ENCODE assay signal across 8 cellular contexts in genomic region chr22:19448739-19449421, GRCh38. TPM values are rescaled to one million over a fixed set of nuclear protein-coding genes. Genes with fewer than 3 reads are reported as not detected.
A peak's percentile ranks its signal among the peaks of the same experiment; 100 is the strongest.
DNase-seq lines count a peak whose midpoint lies in the region; ATAC-seq and TF ChIP-seq lines count a peak whose summit lies in the region.

No MANE protein-coding gene starts in this region.

- CTCF ChIA-PET in activated naive CD4-positive, alpha-beta T cell treated with anti-CD3 and anti-CD28 coated beads for 36 hours (lab: Charles Lee), result no interaction called here

- H3K27ac Mint-ChIP-seq in activated naive CD4-positive, alpha-beta T cell treated with anti-CD3 and anti-CD28 coated beads for 36 hours, result peak overlapping the region; percentile 85
- no peak overlapping the region for H3K27ac Mint-ChIP-seq in osteocyte (ENCODE audit: unreplicated experiment)

- peaks cover 38% of the 10 kb centered on the region for H3K4me1 Mint-ChIP-seq in activated naive CD4-positive, alpha-beta T cell treated with anti-CD3 and anti-CD28 coated beads for 36 hours (ENCODE audit: low read depth)
- peaks cover 26% of the 10 kb centered on the region for H3K4me1 Mint-ChIP-seq in osteocyte (ENCODE audit: unreplicated experiment)

- DNase-seq in activated naive CD4-positive, alpha-beta T cell treated with anti-CD3 and anti-CD28 coated beads for 36 hours, result peak; percentile 92
- DNase-seq in osteocyte (ENCODE audit: extremely low spot score, unreplicated experiment) (no peak), DMS 273 (lab: John Stamatoyannopoulos, UW; ENCODE audit: unreplicated experiment) (no peak)

- ATAC-seq in HG02759 (IDR thresholded peaks at IDR 0.05; ENCODE audit: unreplicated experiment) (peak; percentile 30), GM21529 (IDR thresholded peaks at IDR 0.05; ENCODE audit: unreplicated experiment) (no peak), GM21723 (IDR thresholded peaks at IDR 0.05; ENCODE audit: unreplicated experiment) (no peak), GM18519 (IDR thresholded peaks at IDR 0.05; ENCODE audit: low FRiP score, unreplicated experiment) (no peak)

- peak overlapping the region; percentile 86 for H3K4me3 Mint-ChIP-seq in activated naive CD4-positive, alpha-beta T cell treated with anti-CD3 and anti-CD28 coated beads for 36 hours
- H3K4me3 Mint-ChIP-seq in osteocyte (ENCODE audit: unreplicated experiment), result peak overlapping the region; percentile 96

- no peaks in the 10 kb centered on the region for H3K9me3 Mint-ChIP-seq in activated naive CD4-positive, alpha-beta T cell treated with anti-CD3 and anti-CD28 coated beads for 36 hours
- H3K9me3 Mint-ChIP-seq in osteocyte (ENCODE audit: unreplicated experiment), result no peaks in the 10 kb centered on the region

- peak overlapping the region; percentile 83; the same call in 1 of the 2 replicates for H3K4me3 ChIP-seq in GM08714 (ENCODE audit: low read length)

- TF ChIP-seq CTCF in osteocyte (IDR thresholded peaks at IDR 0.05), result no peak

- intact Hi-C loops in activated naive CD4-positive, alpha-beta T cell treated with anti-CD3 and anti-CD28 coated beads for 36 hours (cut with micrococcal nuclease), result loop anchor here (1.0 to 5.0 kb wide), 4 partner anchors 30 to 340 kb away; partner anchors contain the start of genes CDC45 and UFD1

- peaks cover 26% of the 10 kb centered on the region for H3K36me3 Mint-ChIP-seq in activated naive CD4-positive, alpha-beta T cell treated with anti-CD3 and anti-CD28 coated beads for 36 hours (ENCODE audit: low read depth)
- H3K36me3 Mint-ChIP-seq in osteocyte (ENCODE audit: unreplicated experiment), result peaks cover 29% of the 10 kb centered on the region

- no peaks in the 10 kb centered on the region for H3K27me3 Mint-ChIP-seq in activated naive CD4-positive, alpha-beta T cell treated with anti-CD3 and anti-CD28 coated beads for 36 hours (ENCODE audit: low read depth)
- no peaks in the 10 kb centered on the region for H3K27me3 Mint-ChIP-seq in osteocyte (ENCODE audit: unreplicated experiment)

RNA-seq across cellular contexts. Expression of gene C22orf39, which starts 1.4 kb away (rescaled TPM):
- total RNA-seq in activated naive CD4-positive, alpha-beta T cell treated with anti-CD3 and anti-CD28 coated beads for 36 hours, result 10 to 100 TPM; 29.3 to 30.2 TPM
- total RNA-seq in osteocyte, result 29.0 and 30.1 TPM in 2 replicates

RNA-seq across cellular contexts. Expression of gene MRPL40, which starts 16.5 kb away (rescaled TPM):
- 10 to 100 TPM; 32.6 to 34.9 TPM for total RNA-seq in activated naive CD4-positive, alpha-beta T cell treated with anti-CD3 and anti-CD28 coated beads for 36 hours
- total RNA-seq in osteocyte, result 24.2 and 29.6 TPM in 2 replicates

RNA-seq across cellular contexts. Expression of gene HIRA, which starts 17.3 kb away (rescaled TPM):
- 10 to 100 TPM; 16.2 to 18.0 TPM for total RNA-seq in activated naive CD4-positive, alpha-beta T cell treated with anti-CD3 and anti-CD28 coated beads for 36 hours
- total RNA-seq in osteocyte, result 33.2 and 33.8 TPM in 2 replicates

RNA-seq across cellular contexts. Expression of gene UFD1, which starts 30.1 kb away (rescaled TPM):
- total RNA-seq in activated naive CD4-positive, alpha-beta T cell treated with anti-CD3 and anti-CD28 coated beads for 36 hours, result 10 to 100 TPM; 75.1 to 83.3 TPM
- total RNA-seq in osteocyte, result 72.5 and 74.9 TPM in 2 replicates

RNA-seq across cellular contexts. Expression of gene CDC45, which starts 30.8 kb away (rescaled TPM):
- total RNA-seq in activated naive CD4-positive, alpha-beta T cell treated with anti-CD3 and anti-CD28 coated beads for 36 hours, result 10 to 100 TPM; 86.3 to 91.7 TPM
- total RNA-seq in osteocyte, result 3.0 and 3.7 TPM in 2 replicates
